ENCODE assay signal across 29 cellular contexts in the genomic region with DNA sequence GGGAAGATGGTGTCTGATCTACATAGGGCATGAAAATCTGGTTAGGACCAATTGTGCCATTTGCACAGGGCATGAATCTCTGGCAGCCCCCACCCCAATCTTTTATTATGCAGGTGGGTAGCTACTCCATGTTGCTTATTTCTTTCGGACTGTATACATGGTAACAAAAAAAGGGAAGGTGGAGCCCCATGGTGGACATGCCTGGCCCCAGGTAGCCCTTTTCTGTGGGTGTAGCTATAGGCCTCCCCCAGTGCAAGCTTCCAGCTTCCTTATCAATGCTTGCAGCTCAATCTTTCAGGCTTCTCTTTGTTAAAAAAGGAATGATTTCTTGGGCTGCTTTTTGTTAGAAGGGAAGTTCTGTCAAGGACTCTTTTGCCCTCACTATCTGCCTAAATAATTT.
"Had no signal": no experiment of that assay in that cellular context is flagged by ENCODE, and none has a peak within 500 bp of the region (broad histone marks: within the 10 kb centered on the region; RNA-seq: fewer than 3 reads in every experiment).

No MANE protein-coding gene starts in this region.

- H3K27me3 ChIP-seq: stomach, suprapubic skin, testis, thyroid gland, tibial artery, tibial nerve, transverse colon, upper lobe of left lung, upper lobe of right lung, uterus, vagina had no signal

- H3K36me3 ChIP-seq: stomach, suprapubic skin, thoracic aorta, thyroid gland, tibial artery, tibial nerve, transverse colon, upper lobe of left lung, upper lobe of right lung, uterus, vagina had no signal

- ATAC-seq: stimulated activated effector memory CD8-positive, alpha-beta T cell treated with anti-CD3 and anti-CD28 coated beads, Interleukin-12 subunit alpha, Interleukin-12 subunit beta, amount 100 ng/mL, for 72 hours; stimulated activated memory B cell treated with anti-CD40 and anti-IgM and Interleukin-4, amounts not matched to agents 10 μg/mL and 1 μg/mL and 100 μg/mL, for 72 hours; stimulated activated naive B cell treated with anti-CD40 and anti-IgM and Interleukin-4, amounts not matched to agents 10 μg/mL and 1 μg/mL and 100 μg/mL, for 72 hours; stimulated activated naive CD8-positive, alpha-beta T cell treated with anti-CD3 and anti-CD28 coated beads, Interleukin-15, amount 100 ng/mL, for 72 hours; stimulated activated naive CD8-positive, alpha-beta T cell treated with anti-CD3 and anti-CD28 coated beads, Interleukin-15, Interleukin-2, amounts not matched to agents 100 U/mL and 50 U/mL, for 24 hours; upper lobe of right lung had no signal

- H3K36me3 Mint-ChIP-seq: stimulated activated effector memory CD8-positive, alpha-beta T cell treated with anti-CD3 and anti-CD28 coated beads, Interleukin-12 subunit alpha, Interleukin-12 subunit beta, amount 100 ng/mL, for 72 hours; stimulated activated memory B cell treated with anti-CD40 and anti-IgM and Interleukin-4, amounts not matched to agents 10 μg/mL and 1 μg/mL and 100 μg/mL, for 72 hours; stimulated activated naive B cell treated with anti-CD40 and anti-IgM and Interleukin-4, amounts not matched to agents 10 μg/mL and 1 μg/mL and 100 μg/mL, for 72 hours; type B pancreatic cell had no signal

- H3K4me1 ChIP-seq: suprapubic skin, testis, thyroid gland, tibial artery, tibial nerve, transverse colon, upper lobe of left lung, upper lobe of right lung, uterus, vagina had no signal

- H3K9me3 Mint-ChIP-seq: type B pancreatic cell had no signal

- DNase-seq: stimulated activated CD4-positive, alpha-beta T cell treated with anti-CD3 and anti-CD28 coated beads, Interleukin-2, amount 100 ng/mL, for 48 hours; stimulated activated CD4-positive, alpha-beta T cell treated with anti-CD3 and anti-CD28 coated beads, Interleukin-4, amount 100 ng/mL, for 1 hour; stimulated activated CD4-positive, alpha-beta T cell treated with anti-CD3 and anti-CD28 coated beads, Interleukin-4, amount 100 ng/mL, for 24 hours; stimulated activated CD4-positive, alpha-beta T cell treated with anti-CD3 and anti-CD28 coated beads, Interleukin-4, amount 100 ng/mL, for 4 hours; stimulated activated CD8-positive, alpha-beta memory T cell treated with anti-CD3 and anti-CD28 coated beads, Interleukin-4, amount 100 ng/mL, for 48 hours; stimulated activated naive B cell treated with anti-CD40 and anti-IgM and Interleukin-4, amounts not matched to agents 10 μg/mL and 1 μg/mL and 100 μg/mL, for 72 hours; stimulated activated naive CD4-positive, alpha-beta T cell; stimulated activated naive CD4-positive, alpha-beta T cell treated with Interleukin-2 at 50 U/mL for 16 hours; stimulated activated naive CD8-positive, alpha-beta T cell treated with anti-CD3 and anti-CD28 coated beads, Interleukin-15, amount 100 ng/mL, for 72 hours; stimulated activated naive CD8-positive, alpha-beta T cell treated with anti-CD3 and anti-CD28 coated beads, Interleukin-15, Interleukin-2, amounts not matched to agents 100 U/mL and 50 U/mL, for 24 hours; substantia nigra; testis; thyroid gland; tibial artery; transverse colon; trophoblast cell; upper lobe of left lung; upper lobe of right lung; uterus had no signal

- H3K27me3 Mint-ChIP-seq: stimulated activated naive B cell treated with anti-CD40 and anti-IgM and Interleukin-4, amounts not matched to agents 10 μg/mL and 1 μg/mL and 100 μg/mL, for 72 hours; stimulated activated naive CD8-positive, alpha-beta T cell treated with anti-CD3 and anti-CD28 coated beads, Interleukin-15, amount 100 ng/mL, for 72 hours; stimulated activated naive CD8-positive, alpha-beta T cell treated with anti-CD3 and anti-CD28 coated beads, Interleukin-15, Interleukin-2, amounts not matched to agents 100 ng/mL and 50 ng/mL, for 24 hours; type B pancreatic cell had no signal

- H3K4me3 ChIP-seq: stomach, suprapubic skin, testis, thoracic aorta, thyroid gland, tibial artery, tibial nerve, transverse colon, upper lobe of left lung, upper lobe of right lung, uterus, vagina had no signal

- H3K27ac Mint-ChIP-seq: stimulated activated effector memory CD8-positive, alpha-beta T cell treated with anti-CD3 and anti-CD28 coated beads, Interleukin-12 subunit alpha, Interleukin-12 subunit beta, amount 100 ng/mL, for 72 hours; stimulated activated memory B cell treated with anti-CD40 and anti-IgM and Interleukin-4, amounts not matched to agents 10 μg/mL and 1 μg/mL and 100 μg/mL, for 72 hours; stimulated activated naive B cell treated with anti-CD40 and anti-IgM and Interleukin-4, amounts not matched to agents 10 μg/mL and 1 μg/mL and 100 μg/mL, for 72 hours; stimulated activated naive CD8-positive, alpha-beta T cell treated with anti-CD3 and anti-CD28 coated beads, Interleukin-15, amount 100 ng/mL, for 72 hours; stimulated activated naive CD8-positive, alpha-beta T cell treated with anti-CD3 and anti-CD28 coated beads, Interleukin-15, Interleukin-2, amounts not matched to agents 100 ng/mL and 50 ng/mL, for 24 hours; type B pancreatic cell had no signal

- H3K27ac ChIP-seq: stomach, suprapubic skin, testis, thoracic aorta, thyroid gland, tibial artery, tibial nerve, transverse colon, upper lobe of left lung, upper lobe of right lung, uterus, vagina had no signal

- FAIRE-seq: urothelium cell line had no signal

- H3K9me3 ChIP-seq: suprapubic skin, testis, thoracic aorta, thyroid gland, tibial artery, tibial nerve, transverse colon, upper lobe of left lung, upper lobe of right lung, uterus, vagina had no signal

- H3K4me3 Mint-ChIP-seq: stimulated activated effector memory CD8-positive, alpha-beta T cell treated with anti-CD3 and anti-CD28 coated beads, Interleukin-12 subunit alpha, Interleukin-12 subunit beta, amount 100 ng/mL, for 72 hours; stimulated activated memory B cell treated with anti-CD40 and anti-IgM and Interleukin-4, amounts not matched to agents 10 μg/mL and 1 μg/mL and 100 μg/mL, for 72 hours; stimulated activated naive B cell treated with anti-CD40 and anti-IgM and Interleukin-4, amounts not matched to agents 10 μg/mL and 1 μg/mL and 100 μg/mL, for 72 hours; stimulated activated naive CD8-positive, alpha-beta T cell treated with anti-CD3 and anti-CD28 coated beads, Interleukin-15, amount 100 ng/mL, for 72 hours; stimulated activated naive CD8-positive, alpha-beta T cell treated with anti-CD3 and anti-CD28 coated beads, Interleukin-15, Interleukin-2, amounts not matched to agents 100 ng/mL and 50 ng/mL, for 24 hours; type B pancreatic cell had no signal

- H3K4me1 Mint-ChIP-seq: stimulated activated memory B cell treated with anti-CD40 and anti-IgM and Interleukin-4, amounts not matched to agents 10 μg/mL and 1 μg/mL and 100 μg/mL, for 72 hours; stimulated activated naive B cell treated with anti-CD40 and anti-IgM and Interleukin-4, amounts not matched to agents 10 μg/mL and 1 μg/mL and 100 μg/mL, for 72 hours; stimulated activated naive CD8-positive, alpha-beta T cell treated with anti-CD3 and anti-CD28 coated beads, Interleukin-15, amount 100 ng/mL, for 72 hours had no signal
